In the genomic region with DNA sequence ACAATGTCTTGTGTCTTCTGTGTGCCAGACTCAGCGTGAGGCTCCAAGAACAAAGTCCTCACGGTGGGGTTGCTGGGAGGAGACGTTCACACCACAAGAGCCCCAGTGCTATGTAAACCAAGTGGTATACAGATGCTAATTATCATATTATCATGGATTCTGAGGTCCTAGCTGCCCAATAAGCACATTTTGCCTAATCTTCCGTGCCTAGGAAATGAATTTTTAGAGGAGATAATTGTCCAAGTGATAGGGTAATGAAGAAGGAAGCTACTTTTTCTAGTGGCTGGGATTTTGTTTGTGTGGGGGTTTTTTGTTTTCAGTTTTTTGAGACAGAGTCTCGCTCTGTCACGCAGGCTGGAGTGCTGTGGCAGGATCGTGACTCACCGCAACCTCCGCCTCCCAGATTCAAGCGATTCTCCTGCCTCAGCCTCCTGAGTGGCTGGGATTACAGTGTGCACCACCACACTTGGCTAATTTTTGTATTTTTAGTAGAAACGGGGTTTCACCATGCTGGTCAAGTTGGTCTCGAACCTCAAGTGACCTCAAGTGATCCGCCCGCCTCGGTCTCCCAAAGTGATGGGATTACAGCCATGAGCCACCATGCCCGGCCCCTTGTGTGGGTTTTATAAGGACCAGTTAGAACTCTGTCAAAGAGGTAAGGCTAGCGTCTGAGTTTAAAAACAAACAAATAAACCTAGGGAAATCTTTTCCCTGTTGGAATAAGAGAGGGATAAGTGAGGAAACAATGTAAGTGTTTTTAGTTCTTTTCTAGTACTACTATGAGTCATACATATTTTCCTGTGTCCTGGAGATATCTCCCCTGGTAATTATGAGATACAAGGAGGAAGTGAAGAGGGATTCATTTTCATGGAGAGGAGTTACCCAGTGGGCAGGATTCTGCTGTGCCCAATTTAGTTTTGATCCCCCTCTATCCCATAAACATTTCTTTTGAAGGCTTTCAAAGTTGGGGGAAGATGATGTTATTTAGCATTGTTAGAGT, we compare ENCODE assay signal across 12 cellular contexts. TPM values are rescaled to one million over a fixed set of nuclear protein-coding genes. Genes with fewer than 3 reads are reported as not detected.
A peak's percentile ranks its signal among the peaks of the same experiment; 100 is the strongest.
DNase-seq lines count a peak whose midpoint lies in the region; ATAC-seq, FAIRE-seq and TF ChIP-seq lines count a peak whose summit lies in the region.
"Had no signal": no experiment of that assay in that cellular context is flagged by ENCODE, and none has a peak within 500 bp of the region (broad histone marks: within the 10 kb centered on the region; RNA-seq: fewer than 3 reads in every experiment).

No MANE protein-coding gene starts in this region.

- ATAC-seq in mucosa of descending colon (peak; percentile 43), HG03045 (IDR thresholded peaks at IDR 0.05; ENCODE audit: unreplicated experiment) (no peak)
- ATAC-seq: activated CD8-positive, alpha-beta T cell treated with anti-CD3 and anti-CD28 coated beads for 36 hours had no signal

- no peaks in the 10 kb centered on the region for H3K9me1 ChIP-seq in endothelial cell of umbilical vein (replicated peaks; ENCODE audit: control insufficient read depth, extremely low read depth, insufficient read depth, low read length)

- BruUV-seq in endothelial cell of umbilical vein (replicated peaks; lab: Mats Ljungman, UMichigan): no TSS peak

- intact Hi-C loops in endothelial cell of umbilical vein (cut with micrococcal nuclease) (loop anchor here (2.0 kb wide), 1 partner anchor 17 kb away; no protein-coding TSS in a partner anchor), mucosa of descending colon (cut with DNase I, micrococcal nuclease) (no loop called here), adrenal gland (cut with DNase I) (no loop called here)

- no peak overlapping the region for H3K4me3 ChIP-seq in endothelial cell of umbilical vein (replicated peaks in 1 of 3; ENCODE audit: insufficient read depth in 1 of 3, low read depth in 1 of 3, low read length in 3 of 3)
- no peak overlapping the region for H3K4me3 ChIP-seq in mucosa of descending colon
- H3K4me3 ChIP-seq in adrenal gland: no peak overlapping the region

- POLR2A ChIA-PET in endothelial cell of umbilical vein (lab: Charles Lee): no interaction called here

- no peaks in the 10 kb centered on the region for H3K9me3 ChIP-seq in endothelial cell of umbilical vein (replicated peaks; ENCODE audit: control insufficient read depth, insufficient read depth, low read length)
- no peaks in the 10 kb centered on the region for H3K9me3 ChIP-seq in mucosa of descending colon
- no peaks in the 10 kb centered on the region for H3K9me3 ChIP-seq in adrenal gland (replicated peaks in 1 of 3)

- H3K27me3 ChIP-seq in endothelial cell of umbilical vein (ENCODE audit: control insufficient read depth in 2 of 2, insufficient read depth in 2 of 2, low read length in 2 of 2) (peaks cover 0 to 4% of the 10 kb centered on the region in 2 experiments), adrenal gland (no peaks in the 10 kb centered on the region)

- H3K79me2 ChIP-seq in endothelial cell of umbilical vein (ENCODE audit: control insufficient read depth, insufficient read depth, low read length): no peaks in the 10 kb centered on the region

- WGBS in adrenal gland, 4 donors: 86 to 88% (median 87%) methylated on average over 17 of the region's 17 CpGs

- H3K9ac ChIP-seq in endothelial cell of umbilical vein (replicated peaks; ENCODE audit: extremely low read depth, insufficient read depth, low read length): no peak overlapping the region

- FAIRE-seq in endothelial cell of umbilical vein (lab: Jason Lieb, UNC): peak; percentile 56

- H3K27ac ChIP-seq in endothelial cell of umbilical vein (ENCODE audit: insufficient read depth, low read depth, low read length) (no peak overlapping the region), adrenal gland (no peak overlapping the region)

- no peak overlapping the region for H2AFZ ChIP-seq in endothelial cell of umbilical vein (ENCODE audit: low read depth, low read length)

- H3K4me2 ChIP-seq in endothelial cell of umbilical vein (ENCODE audit: insufficient read depth, low read length): peak overlapping the region; percentile 41

- no peak for TF ChIP-seq POLR2A in endothelial cell of umbilical vein (IDR thresholded peaks at IDR 0.05; ENCODE audit: low read depth, low read length)
- no peak for TF ChIP-seq POLR2A in adrenal gland (IDR thresholded peaks at IDR 0.05)

- CTCF ChIA-PET in endothelial cell of umbilical vein (lab: Charles Lee): interaction anchor here (1.3 kb wide), 1 partner anchor 184 kb away, joined by 4 read pairs; no protein-coding TSS in a partner anchor

- H3K4me1 ChIP-seq in endothelial cell of umbilical vein (ENCODE audit: control insufficient read depth, extremely low read depth, insufficient read depth, low read length): peaks cover 26% of the 10 kb centered on the region
- peaks cover 8% of the 10 kb centered on the region for H3K4me1 ChIP-seq in mucosa of descending colon (ENCODE audit: low read depth)
- H3K4me1 ChIP-seq in adrenal gland (replicated peaks in 1 of 2): peaks cover 0 to 18% of the 10 kb centered on the region in 2 donors

- DNase-seq in GM03348 (ENCODE audit: low spot score): peak; percentile 52
- DNase-seq in NCI-H748 (lab: John Stamatoyannopoulos, UW; ENCODE audit: unreplicated experiment): peak; percentile 56
- peak; percentile 58 for DNase-seq in endothelial cell of umbilical vein (ENCODE audit: low read depth, low spot score)
- DNase-seq in mucosa of descending colon: no peak
- no peak for DNase-seq in SIG-M5 treated with dmso at 0.1 percent for 504 hours (lab: John Stamatoyannopoulos, UW; ENCODE audit: unreplicated experiment)
- DNase-seq in NCI-H1105 treated with DMSO at 0.1 percent for 48 hours (lab: John Stamatoyannopoulos, UW): no peak
- no peak for DNase-seq in adrenal gland
- DNase-seq: activated CD8-positive, alpha-beta T cell treated with anti-CD3 and anti-CD28 coated beads for 36 hours; activated naive CD4-positive, alpha-beta T cell treated with anti-CD3 and anti-CD28 coated beads, Interleukin-2, amount 10 ng/mL, durations not matched to agents 7 days and 5 days; CD8-positive, alpha-beta memory T cell; nucleus accumbens had no signal

- H4K20me1 ChIP-seq in endothelial cell of umbilical vein (replicated peaks; ENCODE audit: control insufficient read depth, extremely low read depth, insufficient read depth, low read length): no peaks in the 10 kb centered on the region

- dilution Hi-C loops in endothelial cell of umbilical vein (cut with MboI; ENCODE audit: extremely low pct_ligation_motif_present, low sequenced_read_pairs): no loop called here

- H3K36me3 ChIP-seq in endothelial cell of umbilical vein (ENCODE audit: control insufficient read depth in 2 of 2, extremely low read depth in 1 of 2, insufficient read depth in 2 of 2, low read length in 2 of 2) (no peaks in the 10 kb centered on the region), mucosa of descending colon (ENCODE audit: low read depth) (no peaks in the 10 kb centered on the region), adrenal gland (replicated peaks in 1 of 2) (no peaks in the 10 kb centered on the region)

- TF ChIP-seq CTCF in endothelial cell of umbilical vein (IDR thresholded peaks at IDR 0.05; ENCODE audit: extremely low read depth in 1 of 2, insufficient read depth in 1 of 2, low read depth in 1 of 2, low read length in 2 of 2): no peak
- no peak for TF ChIP-seq CTCF in mucosa of descending colon (IDR thresholded peaks at IDR 0.05)
- TF ChIP-seq CTCF in adrenal gland (IDR thresholded peaks at IDR 0.05): no peak

TF ChIP-seq in endothelial cell of umbilical vein, 7 proteins besides CTCF, POLR2A, EP300 and RAD21:
- TF ChIP-seq JUN (IDR thresholded peaks at IDR 0.05; ENCODE audit: borderline replicate concordance, insufficient read depth, insufficient read length, low read depth) (peak; percentile 67), FOS (IDR thresholded peaks at IDR 0.05; ENCODE audit: borderline replicate concordance, insufficient read depth, low read length) (peak; percentile 70), GATA2 (IDR thresholded peaks at IDR 0.05; ENCODE audit: insufficient read depth, insufficient read length, low read depth, low read length) (no peak), POLR2AphosphoS5 (IDR thresholded peaks at IDR 0.05; ENCODE audit: insufficient read depth, low read depth, low read length) (no peak), EZH2 (IDR thresholded peaks at IDR 0.05; ENCODE audit: borderline replicate concordance, low read depth, low read length, severe bottlenecking) (no peak), MYC (IDR thresholded peaks at IDR 0.05; ENCODE audit: low read depth, low read length) (no peak)
- TF ChIP-seq, protein P1, sequence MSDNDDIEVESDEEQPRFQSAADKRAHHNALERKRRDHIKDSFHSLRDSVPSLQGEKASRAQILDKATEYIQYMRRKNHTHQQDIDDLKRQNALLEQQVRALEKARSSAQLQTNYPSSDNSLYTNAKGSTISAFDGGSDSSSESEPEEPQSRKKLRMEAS (IDR thresholded peaks at IDR 0.05; ENCODE audit: insufficient read depth, insufficient read length): no peak

RNA-seq across cellular contexts. Expression of gene SMAD7, which starts 9.5 kb away (rescaled TPM):
- total RNA-seq in endothelial cell of umbilical vein (3.6 and 4.6 TPM in 2 replicates), mucosa of descending colon (10 to 100 TPM; 22.3 to 67.4 (median 33.1) TPM), adrenal gland (10 to 100 TPM; 14.5 to 68.3 (median 25.5) TPM)
- polyA plus RNA-seq in endothelial cell of umbilical vein (8.0 and 10.2 TPM in 2 replicates), adrenal gland (10 to 100 TPM in 1 of 3 donors, 1 to 10 TPM in 2; 6.1 to 12.6 (median 8.2) TPM)
- polyA plus RNA-seq in endothelial cell of umbilical vein (2011; cell fraction: cytosol; rRNA removed): 4.5 TPM in 2 replicates
- 5.0 and 9.0 TPM in 2 replicates for polyA plus RNA-seq in endothelial cell of umbilical vein (2011; cell fraction: nucleus; rRNA removed)
- polyA plus RNA-seq in endothelial cell of umbilical vein (2012): 1.9 and 3.2 TPM in 2 replicates
- polyA minus RNA-seq in endothelial cell of umbilical vein: 12.6 and 15.2 TPM in 2 replicates
- 20.6 TPM for polyA minus RNA-seq in endothelial cell of umbilical vein (2011; cell fraction: cytosol; rRNA and poly(A)+ RNA removed)
- polyA minus RNA-seq in endothelial cell of umbilical vein (2011; cell fraction: nucleus; rRNA and poly(A)+ RNA removed): 8.1 and 15.0 TPM in 2 replicates

Comparison
In these comparisons a context has a peak if more than half of its experiments do, and no peak if none do; other contexts are left out.
1. DNase-seq: peak in GM03348 (single experiment), NCI-H748 (single experiment) and endothelial cell of umbilical vein (single experiment); none in mucosa of descending colon (0 of 3), SIG-M5 treated with dmso at 0.1 percent for 504 hours (single experiment), NCI-H1105 treated with DMSO at 0.1 percent for 48 hours (single experiment) and adrenal gland (0 of 7).